In the genomic region with DNA sequence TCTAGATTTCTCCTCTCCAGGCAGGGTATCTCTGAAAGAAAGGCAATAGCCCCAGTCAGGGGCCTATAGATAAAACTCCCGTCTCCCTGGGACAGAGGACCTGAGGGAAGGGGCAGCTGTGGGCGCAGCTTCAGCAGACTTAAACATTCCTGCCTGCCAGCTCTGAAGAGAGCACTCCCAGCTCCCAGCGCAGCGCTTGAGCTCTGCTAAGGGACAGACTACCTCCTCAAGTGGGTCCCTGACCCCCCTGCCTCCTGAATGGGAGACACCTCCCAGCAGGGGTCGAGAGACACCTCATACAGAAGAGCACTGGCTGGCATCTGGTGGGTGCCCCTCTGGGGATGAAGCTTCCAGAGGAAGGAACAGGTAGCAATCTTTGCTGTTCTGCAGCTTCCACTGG, we compare ENCODE assay signal across 8 cellular contexts.
"Had no signal": no experiment of that assay in that cellular context is flagged by ENCODE, and none has a peak within 500 bp of the region (broad histone marks: within the 10 kb centered on the region; RNA-seq: fewer than 3 reads in every experiment).

No MANE protein-coding gene starts in this region.

- H3K9ac ChIP-seq: GM23248 had no signal

- H3K36me3 ChIP-seq: HAP-1 had no signal

- H3K4me2 ChIP-seq: GM23338 had no signal

- DNase-seq: GM23248, GOT3, H7, H9, HCEC 1CT, HFFc6 had no signal

- H2AFZ ChIP-seq: GM23248, GM23338 had no signal

- H3K4me3 ChIP-seq: GM23248, GM23338, HAP-1 had no signal

- H3K4me1 ChIP-seq: HAP-1 had no signal

- H3K9me3 ChIP-seq: HAP-1 had no signal

- H3K27ac ChIP-seq: GM23248 had no signal
